In the genomic region with DNA sequence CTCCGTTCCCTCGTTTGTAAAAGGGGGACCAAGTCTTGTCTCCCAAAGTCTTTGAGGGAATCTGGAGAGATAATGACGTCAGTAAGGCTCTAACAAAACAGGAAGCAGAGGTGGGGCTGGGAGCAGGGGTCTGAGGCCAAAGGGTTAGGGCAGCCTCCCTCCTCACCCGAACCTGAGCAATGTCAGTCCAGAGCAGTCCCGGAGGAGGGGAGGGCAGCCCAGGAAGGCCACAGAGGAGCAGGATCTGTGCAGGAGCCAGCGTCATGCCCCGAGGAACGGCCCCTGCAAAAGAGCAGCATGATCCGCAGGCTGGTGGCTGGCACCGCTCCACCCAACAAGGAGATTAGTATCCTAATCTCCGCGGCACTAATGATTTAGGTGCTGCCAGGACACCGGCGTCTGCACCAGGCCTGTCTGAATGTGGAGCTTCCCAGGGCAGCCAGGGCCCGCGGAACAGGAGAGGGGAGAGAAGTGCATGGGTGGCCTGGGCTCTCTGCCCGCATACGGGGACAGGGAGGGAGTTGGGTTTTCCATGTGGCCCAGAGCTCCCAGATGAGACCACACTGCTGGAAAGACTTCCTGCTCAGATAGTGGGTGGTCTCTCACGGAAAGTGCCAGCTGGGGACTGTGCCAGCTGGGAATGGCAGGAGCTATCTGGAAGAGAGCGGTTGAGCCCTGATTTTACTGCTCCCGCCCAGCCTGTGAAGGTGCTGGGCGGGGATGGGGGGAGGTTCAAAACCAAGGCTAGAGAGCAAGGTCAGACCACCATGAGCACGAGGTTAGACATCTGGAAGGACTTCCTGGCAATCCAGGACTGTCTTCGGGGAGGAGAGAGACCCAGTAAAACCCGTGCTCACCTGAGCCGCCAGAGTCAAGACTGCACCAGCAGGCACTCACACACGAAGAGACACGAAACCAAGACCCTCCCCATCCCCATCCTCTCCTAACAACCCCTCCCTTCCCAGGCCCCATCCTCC, we compare ENCODE assay signal across 15 cellular contexts. TPM values are rescaled to one million over a fixed set of nuclear protein-coding genes. Genes with fewer than 3 reads are reported as not detected.
DNase-seq lines count a peak whose midpoint lies in the region; ATAC-seq, FAIRE-seq and TF ChIP-seq lines count a peak whose summit lies in the region.
"Had no signal": no experiment of that assay in that cellular context is flagged by ENCODE, and none has a peak within 500 bp of the region (broad histone marks: within the 10 kb centered on the region; RNA-seq: fewer than 3 reads in every experiment).

No MANE protein-coding gene starts in this region.

- no peaks in the 10 kb centered on the region for H3K79me2 ChIP-seq in GM23248 (ENCODE audit: insufficient read depth)
- no peaks in the 10 kb centered on the region for H3K79me2 ChIP-seq in PC-3 (ENCODE audit: low read length)

- H3K4me1 ChIP-seq in GM23248 (ENCODE audit: insufficient read depth) = no peaks in the 10 kb centered on the region
- peaks cover 4 to 6% (median 5%) of the 10 kb centered on the region in 3 donors for H3K4me1 ChIP-seq in pancreas
- no peaks in the 10 kb centered on the region for H3K4me1 ChIP-seq in PC-3 (ENCODE audit: insufficient read depth, low read length)

- no peaks in the 10 kb centered on the region for H3K9me3 ChIP-seq in GM23248 (ENCODE audit: low read depth)
- no peaks in the 10 kb centered on the region for H3K9me3 ChIP-seq in pancreas
- H3K9me3 ChIP-seq in PC-3 (ENCODE audit: low read length) = no peaks in the 10 kb centered on the region
- H3K9me3 ChIP-seq: gastroesophageal sphincter had no signal

- no peak overlapping the region for H3K4me3 ChIP-seq in GM23248
- no peak overlapping the region for H3K4me3 ChIP-seq in pancreas
- no peak overlapping the region for H3K4me3 ChIP-seq in PC-3 (ENCODE audit: low read length)
- H3K4me3 ChIP-seq: GM12878 had no signal

- ATAC-seq in SK-N-SH treated with all-trans-retinoic acid at 6 μM for 48 hours (peak; percentile 60), left ventricle myocardium superior (peak; percentile 92), pancreas (peak in 3 of 4 donors; percentile 56 to 77 (median 72)), PC-3 (no peak)
- ATAC-seq: gastroesophageal sphincter had no signal

- no peaks in the 10 kb centered on the region for H3K9me2 ChIP-seq in GM23248 (ENCODE audit: insufficient read depth)
- H3K9me2 ChIP-seq in PC-3 (replicated peaks; ENCODE audit: low read length) = no peaks in the 10 kb centered on the region

- intact Hi-C loops in left ventricle myocardium superior (cut with micrococcal nuclease) (no loop called here), pancreas (cut with DNase I) (no loop called here), PC-3 (cut with micrococcal nuclease) (no loop called here)

- no peaks in the 10 kb centered on the region for H3K36me3 Mint-ChIP-seq in activated CD4-positive, alpha-beta T cell treated with anti-CD3 and anti-CD28 coated beads, Interleukin-2, amount 10 ng/mL, durations not matched to agents 7 days and 5 days (ENCODE audit: low read depth)

- POLR2A ChIA-PET in activated CD4-positive, alpha-beta T cell treated with anti-CD3 and anti-CD28 coated beads, Interleukin-2, amount 10 ng/mL, durations not matched to agents 7 days and 5 days (lab: Charles Lee) = no interaction called here
- POLR2A ChIA-PET in PC-3 (lab: Charles Lee; ENCODE audit: unreplicated experiment) = interaction anchor here (0.7 kb wide), 1 partner anchor 33 kb away, joined by 3 read pairs; no protein-coding TSS in a partner anchor

- H3K4me2 ChIP-seq in GM23248 (ENCODE audit: unreplicated experiment) (no peak overlapping the region), PC-3 (ENCODE audit: low read length) (no peak overlapping the region)

- H3K9ac ChIP-seq in GM23248 (no peak overlapping the region), PC-3 (ENCODE audit: low read length) (no peak overlapping the region)

- H3K4me3 Mint-ChIP-seq in activated CD4-positive, alpha-beta T cell treated with anti-CD3 and anti-CD28 coated beads, Interleukin-2, amount 10 ng/mL, durations not matched to agents 7 days and 5 days = no peak overlapping the region

- no peaks in the 10 kb centered on the region for H3K36me3 ChIP-seq in GM23248 (ENCODE audit: low read depth)
- no peaks in the 10 kb centered on the region for H3K36me3 ChIP-seq in pancreas
- no peaks in the 10 kb centered on the region for H3K36me3 ChIP-seq in PC-3 (ENCODE audit: low read depth, low read length)
- H3K36me3 ChIP-seq: gastroesophageal sphincter had no signal

- H3K4me1 Mint-ChIP-seq in activated CD4-positive, alpha-beta T cell treated with anti-CD3 and anti-CD28 coated beads, Interleukin-2, amount 10 ng/mL, durations not matched to agents 7 days and 5 days = no peaks in the 10 kb centered on the region

- TF ChIP-seq CTCF in pancreas (IDR thresholded peaks at IDR 0.05) (no peak), PC-3 (conservative IDR thresholded peaks at IDR 0.05; ENCODE audit: low read depth, low read length) (no peak)

- no peaks in the 10 kb centered on the region for H4K20me1 ChIP-seq in GM23248 (ENCODE audit: insufficient read depth)
- H4K20me1 ChIP-seq in PC-3 (ENCODE audit: low read length) = no peaks in the 10 kb centered on the region

- in situ Hi-C loops in GM23248 (cut with MboI) = no loop called here

- no peak overlapping the region for H3K27ac ChIP-seq in GM23248
- no peak overlapping the region for H3K27ac ChIP-seq in pancreas
- H3K27ac ChIP-seq in PC-3 (ENCODE audit: low read length) = no peak overlapping the region
- H3K27ac ChIP-seq: gastroesophageal sphincter, HL-60 had no signal

- H3F3A ChIP-seq in GM23248 (ENCODE audit: insufficient read depth) (no peaks in the 10 kb centered on the region), PC-3 (ENCODE audit: low read length, unreplicated experiment) (no peaks in the 10 kb centered on the region)

- CTCF ChIA-PET in activated CD4-positive, alpha-beta T cell treated with anti-CD3 and anti-CD28 coated beads, Interleukin-2, amount 10 ng/mL, durations not matched to agents 7 days and 5 days (lab: Charles Lee) = interaction anchor here (1.5 kb wide), 1 partner anchor 13 kb away, joined by 3 read pairs; no protein-coding TSS in a partner anchor
- CTCF ChIA-PET in PC-3 (lab: Charles Lee) = no interaction called here

- H3K27ac Mint-ChIP-seq in activated CD4-positive, alpha-beta T cell treated with anti-CD3 and anti-CD28 coated beads, Interleukin-2, amount 10 ng/mL, durations not matched to agents 7 days and 5 days = no peak overlapping the region

- DNase-seq in GM23248 (peak; percentile 26), left ventricle myocardium superior (peak; percentile 75), pancreas (peak in 3 of 6 donors; percentile 35 to 70 (median 65)), NCI-H226 (no peak), activated gamma-delta T cell treated with Interleukin-2 at 50 U/mL for 16 hours (no peak), PC-3 (no peak)
- DNase-seq in activated CD4-positive, alpha-beta T cell treated with anti-CD3 and anti-CD28 coated beads, Interleukin-2, amount 10 ng/mL, durations not matched to agents 7 days and 5 days = no peak
- DNase-seq: activated T-cell treated with anti-CD3 and anti-CD28 coated beads, Interleukin-2, amount 50 U/mL, for 1 hour; NCI-H1105 had no signal

- no peaks in the 10 kb centered on the region for H3K9me3 Mint-ChIP-seq in activated CD4-positive, alpha-beta T cell treated with anti-CD3 and anti-CD28 coated beads, Interleukin-2, amount 10 ng/mL, durations not matched to agents 7 days and 5 days

- H3K27me3 Mint-ChIP-seq in activated CD4-positive, alpha-beta T cell treated with anti-CD3 and anti-CD28 coated beads, Interleukin-2, amount 10 ng/mL, durations not matched to agents 7 days and 5 days = no peaks in the 10 kb centered on the region

- no peaks in the 10 kb centered on the region; the same call in 1 of the 2 replicates for H3K27me3 ChIP-seq in GM23248 (replicated peaks; ENCODE audit: insufficient read depth)
- no peaks in the 10 kb centered on the region for H3K27me3 ChIP-seq in pancreas
- no peaks in the 10 kb centered on the region for H3K27me3 ChIP-seq in PC-3 (ENCODE audit: low read length)

- H2AFZ ChIP-seq in GM23248 (peak overlapping the region; percentile 50; the same call in 1 of the 2 replicates), PC-3 (ENCODE audit: low read length) (no peak overlapping the region)

- 32 to 35% methylated on average over 24 to 28 of the region's 28 CpGs for WGBS in GM23248 (ENCODE audit: low coverage in 1 of 2, low lambda C conversion rate in 2 of 2, missing lambda C conversion rate in 2 of 2), 2 experiments
- 27% methylated on average over 28 of the region's 28 CpGs for WGBS in pancreas, 2 donors

- BruUV-seq in PC-3 (replicated peaks; lab: Mats Ljungman, UMichigan) = no TSS peak

- FAIRE-seq in pancreas (lab: Jason Lieb, UNC) = no peak
- FAIRE-seq: GM12878, TTC549 had no signal

RNA-seq across cellular contexts. Expression of gene KRT17, which starts 11.0 kb away (rescaled TPM):
- 0.51 and 3.8 TPM in 2 replicates for total RNA-seq in GM23248 (2014; rRNA removed; shearing (Covaris generic))
- polyA plus RNA-seq in GM23248 (2016; fragmentation: Nextera tagmentation; extraction: Ambion mirVana) (1.4 and 1.8 TPM in 2 replicates), pancreas (1 to 10 TPM; 2.6 to 7.0 TPM)
- total RNA-seq in left ventricle myocardium superior (not detected), pancreas (10 to 100 TPM in 1 of 6 donors, 1 to 10 TPM in 2, under 1 TPM in 3; 0.42 to 28.4 (median 1.0) TPM), PC-3 (2014; rRNA removed) (92.1 and 115 TPM in 2 replicates)
- total RNA-seq in activated CD4-positive, alpha-beta T cell treated with anti-CD3 and anti-CD28 coated beads, Interleukin-2, amount 10 ng/mL, durations not matched to agents 7 days and 5 days = under 1 TPM in 1 of 2 experiments, not detected in 1; 0.25 TPM
- total RNA-seq: mesenteric fat pad had no signal

RNA-seq across cellular contexts. Expression of gene KRT16, which starts 22.8 kb away (rescaled TPM):
- total RNA-seq in GM23248 (2014; rRNA removed; shearing (Covaris generic)) = 0.38 and 2.5 TPM in 2 replicates
- polyA plus RNA-seq in GM23248 (2016; fragmentation: Nextera tagmentation; extraction: Ambion mirVana) (0.90 and 1.2 TPM in 2 replicates), pancreas (under 1 TPM; 0.05 to 0.61 TPM)
- total RNA-seq in left ventricle myocardium superior (not detected), pancreas (under 1 TPM in 2 of 6 donors, not detected in 4; 0.15 to 0.32 TPM), PC-3 (2014; rRNA removed) (42.6 and 53.1 TPM in 2 replicates)
- total RNA-seq in activated CD4-positive, alpha-beta T cell treated with anti-CD3 and anti-CD28 coated beads, Interleukin-2, amount 10 ng/mL, durations not matched to agents 7 days and 5 days = not detected
- total RNA-seq: GM12878 had no signal

RNA-seq across cellular contexts. Expression of gene KRT14, which starts 48.7 kb away (rescaled TPM):
- total RNA-seq in GM23248 (2014; rRNA removed; shearing (Covaris generic)) = 0.25 TPM in 1 of 2 replicates, not detected in the other
- polyA plus RNA-seq in GM23248 (2016; fragmentation: Nextera tagmentation; extraction: Ambion mirVana) (0.90 and 0.93 TPM in 2 replicates), pancreas (under 1 TPM; 0.30 to 0.38 TPM)
- total RNA-seq in left ventricle myocardium superior (not detected), pancreas (under 1 TPM in 2 of 6 donors, not detected in 4; 0.26 to 0.28 TPM), PC-3 (2014; rRNA removed) (0.15 TPM in 1 of 2 replicates, not detected in the other)
- total RNA-seq in activated CD4-positive, alpha-beta T cell treated with anti-CD3 and anti-CD28 coated beads, Interleukin-2, amount 10 ng/mL, durations not matched to agents 7 days and 5 days = not detected
- total RNA-seq: GM12878 had no signal

RNA-seq across cellular contexts. Expression of gene EIF1, which starts 53.3 kb away (rescaled TPM):
- 98.1 and 113 TPM in 2 replicates for total RNA-seq in GM23248 (2014; rRNA removed; shearing (Covaris generic))
- polyA plus RNA-seq in GM23248 (2016; fragmentation: Nextera tagmentation; extraction: Ambion mirVana) = 1,585 and 1,606 TPM in 2 replicates
- total RNA-seq in left ventricle myocardium superior = 1,209 TPM
- total RNA-seq in pancreas = 100 to 1,000 TPM; 421 to 934 (median 592) TPM
- 100 to 1,000 TPM; 316 to 590 TPM for polyA plus RNA-seq in pancreas
- 100 to 1,000 TPM; 605 to 645 TPM for total RNA-seq in activated CD4-positive, alpha-beta T cell treated with anti-CD3 and anti-CD28 coated beads, Interleukin-2, amount 10 ng/mL, durations not matched to agents 7 days and 5 days
- total RNA-seq in PC-3 (2014; rRNA removed) = 88.7 and 95.9 TPM in 2 replicates

Comparison
In these comparisons a context has a peak if more than half of its experiments do, and no peak if none do; other contexts are left out.
1. DNase-seq: peak in GM23248 (single experiment) and left ventricle myocardium superior (single experiment); none in NCI-H226 (single experiment), activated CD4-positive, alpha-beta T cell treated with anti-CD3 and anti-CD28 coated beads, Interleukin-2, amount 10 ng/mL, durations not matched to agents 7 days and 5 days (single experiment), activated gamma-delta T cell treated with Interleukin-2 at 50 U/mL for 16 hours (single experiment) and PC-3 (single experiment).
2. RNA of gene KRT16, which starts 22.8 kb away (total RNA-seq): 42.6 to 53.1 TPM in PC-3; 0.38 to 2.5 TPM in GM23248, 0.15 to 0.32 TPM in pancreas, not detected in left ventricle myocardium superior (single experiment) and not detected in activated CD4-positive, alpha-beta T cell treated with anti-CD3 and anti-CD28 coated beads, Interleukin-2, amount 10 ng/mL, durations not matched to agents 7 days and 5 days; every median in the first group is over 10 times any median in the second.